ENCODE assay signal across 31 cellular contexts in genomic region chr9:125472562-125472925, GRCh38.
A peak's percentile ranks its signal among the peaks of the same experiment; 100 is the strongest.
DNase-seq lines count a peak whose midpoint lies in the region; ATAC-seq and TF ChIP-seq lines count a peak whose summit lies in the region.
"Had no signal": no experiment of that assay in that cellular context is flagged by ENCODE, and none has a peak within 500 bp of the region (broad histone marks: within the 10 kb centered on the region; RNA-seq: fewer than 3 reads in every experiment).

No MANE protein-coding gene starts in this region.

- DNase-seq in heart left ventricle (no peak), right cardiac atrium (no peak), esophagus squamous epithelium (lab: John Stamatoyannopoulos, UW) (no peak), neural progenitor cell (ENCODE audit: low spot score) (no peak), NCI-H2107 (lab: John Stamatoyannopoulos, UW) (no peak), ovary (no peak), CD1c-positive myeloid dendritic cell (ENCODE audit: extremely low spot score) (no peak)
- no peak for DNase-seq in activated CD4-positive, alpha-beta T cell treated with anti-CD3 and anti-CD28 coated beads for 4 hours
- DNase-seq: activated CD8-positive, alpha-beta memory T cell treated with anti-CD3 and anti-CD28 coated beads, Interleukin-2, amount 10 ng/mL, durations not matched to agents 7 days and 5 days; activated naive CD4-positive, alpha-beta T cell treated with Interleukin-2 at 50 U/mL for 16 hours; activated T-cell treated with anti-CD3 and anti-CD28 coated beads, Interleukin-2, amount 50 U/mL, for 72 hours; amniotic stem cell; colonic mucosa; effector CD8-positive, alpha-beta T cell; erythroblast; left lung; NCI-H1048; NCI-H1694; NCI-H510A; pancreas; PC-3; SHP77; stimulated activated CD4-positive, alpha-beta T cell treated with anti-CD3 and anti-CD28 coated beads, Interleukin-4, amount 100 ng/mL, for 24 hours; T-helper 9 cell had no signal

- no peak for TF ChIP-seq CTCF in heart left ventricle (IDR thresholded peaks at IDR 0.05)
- no peak for TF ChIP-seq CTCF in esophagus squamous epithelium (IDR thresholded peaks at IDR 0.05)
- TF ChIP-seq CTCF in neural progenitor cell (IDR thresholded peaks at IDR 0.05), result no peak
- TF ChIP-seq CTCF in ovary (IDR thresholded peaks at IDR 0.05), result no peak

- no peak overlapping the region for H3K27ac Mint-ChIP-seq in neural progenitor cell
- H3K27ac Mint-ChIP-seq: activated CD8-positive, alpha-beta memory T cell treated with anti-CD3 and anti-CD28 coated beads, Interleukin-2, amount 10 ng/mL, durations not matched to agents 7 days and 5 days; activated T-cell treated with anti-CD3 and anti-CD28 coated beads, Interleukin-2, amount 50 U/mL, for 72 hours; B cell; natural killer cell treated with Interleukin-12 subunit alpha and Interleukin-12 subunit beta and Interleukin-15 and Interleukin-18, amount 100 ng/mL, for 72 hours; stimulated activated memory B cell treated with anti-CD40 and anti-IgM and Interleukin-4, amounts not matched to agents 10 μg/mL and 1 μg/mL and 100 μg/mL, for 72 hours had no signal

- H3K4me3 Mint-ChIP-seq in neural progenitor cell, result no peak overlapping the region
- H3K4me3 Mint-ChIP-seq: activated CD8-positive, alpha-beta memory T cell treated with anti-CD3 and anti-CD28 coated beads, Interleukin-2, amount 10 ng/mL, durations not matched to agents 7 days and 5 days; activated T-cell treated with anti-CD3 and anti-CD28 coated beads, Interleukin-2, amount 50 U/mL, for 72 hours; B cell; natural killer cell treated with Interleukin-12 subunit alpha and Interleukin-12 subunit beta and Interleukin-15 and Interleukin-18, amount 100 ng/mL, for 72 hours; stimulated activated memory B cell treated with anti-CD40 and anti-IgM and Interleukin-4, amounts not matched to agents 10 μg/mL and 1 μg/mL and 100 μg/mL, for 72 hours; WTC11 had no signal

- 34 to 45% (median 35%) methylated on average over 4 of the region's 4 CpGs for WGBS in heart left ventricle, 4 donors
- 33% methylated on average over 4 of the region's 4 CpGs for WGBS in right cardiac atrium
- WGBS in esophagus squamous epithelium, 2 donors, result 53 to 58% methylated on average over 4 of the region's 4 CpGs
- 19 to 21% (median 20%) methylated on average over 4 of the region's 4 CpGs for WGBS in ovary, 3 donors

- no peaks in the 10 kb centered on the region for H3K79me2 ChIP-seq in neural progenitor cell (ENCODE audit: low read depth)

- peak overlapping the region; percentile 45 for H3K4me2 ChIP-seq in neural progenitor cell

- TF ChIP-seq POLR2A in heart left ventricle (IDR thresholded peaks at IDR 0.05), result no peak
- no peak for TF ChIP-seq POLR2A in esophagus squamous epithelium (IDR thresholded peaks at IDR 0.05)
- TF ChIP-seq POLR2A in ovary (IDR thresholded peaks at IDR 0.05), result no peak

- H3K4me1 Mint-ChIP-seq in neural progenitor cell, result peaks cover 62% of the 10 kb centered on the region
- H3K4me1 Mint-ChIP-seq: activated CD8-positive, alpha-beta memory T cell treated with anti-CD3 and anti-CD28 coated beads, Interleukin-2, amount 10 ng/mL, durations not matched to agents 7 days and 5 days; B cell; stimulated activated memory B cell treated with anti-CD40 and anti-IgM and Interleukin-4, amounts not matched to agents 10 μg/mL and 1 μg/mL and 100 μg/mL, for 72 hours had no signal

- H3K36me3 Mint-ChIP-seq in neural progenitor cell, result peaks cover 5% of the 10 kb centered on the region
- H3K36me3 Mint-ChIP-seq: natural killer cell treated with Interleukin-12 subunit alpha and Interleukin-12 subunit beta and Interleukin-15 and Interleukin-18, amount 100 ng/mL, for 72 hours; WTC11 had no signal

- no peaks in the 10 kb centered on the region for H3K9me3 Mint-ChIP-seq in neural progenitor cell
- H3K9me3 Mint-ChIP-seq: activated T-cell treated with anti-CD3 and anti-CD28 coated beads, Interleukin-2, amount 50 U/mL, for 72 hours; natural killer cell treated with Interleukin-12 subunit alpha and Interleukin-12 subunit beta and Interleukin-15 and Interleukin-18, amount 100 ng/mL, for 72 hours; stimulated activated memory B cell treated with anti-CD40 and anti-IgM and Interleukin-4, amounts not matched to agents 10 μg/mL and 1 μg/mL and 100 μg/mL, for 72 hours; WTC11 had no signal

- peaks cover 0 to 62% (median 25%) of the 10 kb centered on the region in 12 donors for H3K4me1 ChIP-seq in heart left ventricle
- H3K4me1 ChIP-seq in right cardiac atrium (ENCODE audit: control insufficient read depth, insufficient read depth, low read length), result peaks cover 12% of the 10 kb centered on the region
- H3K4me1 ChIP-seq in esophagus squamous epithelium, result peaks cover 4 to 40% (median 6%) of the 10 kb centered on the region in 3 donors
- H3K4me1 ChIP-seq in neural progenitor cell, result peaks cover 28% of the 10 kb centered on the region
- peaks cover 31% of the 10 kb centered on the region for H3K4me1 ChIP-seq in ovary (ENCODE audit: insufficient read depth)
- H3K4me1 ChIP-seq: breast epithelium, colonic mucosa, pancreas had no signal

- no peak overlapping the region for H3K9ac ChIP-seq in neural progenitor cell

- H3K9me3 ChIP-seq in heart left ventricle, result no peaks in the 10 kb centered on the region
- H3K9me3 ChIP-seq in right cardiac atrium (ENCODE audit: control insufficient read depth, low read length), result no peaks in the 10 kb centered on the region
- H3K9me3 ChIP-seq in esophagus squamous epithelium, result no peaks in the 10 kb centered on the region
- no peaks in the 10 kb centered on the region for H3K9me3 ChIP-seq in neural progenitor cell (ENCODE audit: low read depth)
- H3K9me3 ChIP-seq in ovary, result no peaks in the 10 kb centered on the region
- H3K9me3 ChIP-seq: breast epithelium, colonic mucosa, gastroesophageal sphincter, left lung, pancreas, suprapubic skin had no signal

- ATAC-seq in heart left ventricle, result no peak
- no peak for ATAC-seq in right cardiac atrium
- ATAC-seq: activated CD8-positive, alpha-beta memory T cell treated with anti-CD3 and anti-CD28 coated beads, Interleukin-2, amount 10 ng/mL, durations not matched to agents 7 days and 5 days; activated T-cell treated with anti-CD3 and anti-CD28 coated beads, Interleukin-2, amount 50 U/mL, for 72 hours; natural killer cell treated with Interleukin-12 subunit alpha and Interleukin-12 subunit beta and Interleukin-15 and Interleukin-18, amount 100 ng/mL, for 72 hours; stimulated activated memory B cell treated with anti-CD40 and anti-IgM and Interleukin-4, amounts not matched to agents 10 μg/mL and 1 μg/mL and 100 μg/mL, for 72 hours had no signal

- intact Hi-C loops in heart left ventricle (cut with DNase I) (loop anchor here in 6 of 10 donors (5.0 to 10.0 kb wide), 5 partner anchors 48 to 80 kb away; no protein-coding TSS in a partner anchor), right cardiac atrium (cut with DNase I) (no loop called here), esophagus squamous epithelium (cut with DNase I) (no loop called here), ovary (cut with DNase I) (loop anchor here in 2 of 4 donors (10.0 kb wide), 2 partner anchors 48 to 72 kb away; no protein-coding TSS in a partner anchor)

- no peak overlapping the region for H3K4me3 ChIP-seq in heart left ventricle
- H3K4me3 ChIP-seq in right cardiac atrium (ENCODE audit: low read length), result no peak overlapping the region
- H3K4me3 ChIP-seq in esophagus squamous epithelium, result no peak overlapping the region
- H3K4me3 ChIP-seq in neural progenitor cell, result no peak overlapping the region
- H3K4me3 ChIP-seq in ovary, result no peak overlapping the region
- H3K4me3 ChIP-seq: breast epithelium, colonic mucosa, gastroesophageal sphincter, left lung, pancreas, suprapubic skin had no signal

- no peak for TF ChIP-seq EP300 in ovary (IDR thresholded peaks at IDR 0.05)

- no peak overlapping the region for H2AFZ ChIP-seq in neural progenitor cell (replicated peaks)

- H4K20me1 ChIP-seq in neural progenitor cell (ENCODE audit: low read depth), result peaks cover 24% of the 10 kb centered on the region

- peaks cover 2% of the 10 kb centered on the region for H3F3A ChIP-seq in neural progenitor cell (ENCODE audit: low read depth)

- peaks cover 2% of the 10 kb centered on the region for H3K27me3 Mint-ChIP-seq in neural progenitor cell (ENCODE audit: insufficient read depth, low read depth)
- H3K27me3 Mint-ChIP-seq: activated CD8-positive, alpha-beta memory T cell treated with anti-CD3 and anti-CD28 coated beads, Interleukin-2, amount 10 ng/mL, durations not matched to agents 7 days and 5 days; B cell; natural killer cell treated with Interleukin-12 subunit alpha and Interleukin-12 subunit beta and Interleukin-15 and Interleukin-18, amount 100 ng/mL, for 72 hours; stimulated activated memory B cell treated with anti-CD40 and anti-IgM and Interleukin-4, amounts not matched to agents 10 μg/mL and 1 μg/mL and 100 μg/mL, for 72 hours had no signal

- H3K27ac ChIP-seq in heart left ventricle (peak overlapping the region in 10 of 12 donors; percentile 52 to 85 (median 72)), right cardiac atrium (ENCODE audit: low read length) (no peak overlapping the region), esophagus squamous epithelium (peak overlapping the region in 3 of 4 donors; percentile 0 to 72 (median 32)), neural progenitor cell (no peak overlapping the region), ovary (peak overlapping the region in 1 of 2 donors; percentile 71)
- H3K27ac ChIP-seq: colonic mucosa had no signal

- peaks cover 0 to 11% (median 2%) of the 10 kb centered on the region in 9 donors for H3K36me3 ChIP-seq in heart left ventricle
- peaks cover 0 to 38% (median 0%) of the 10 kb centered on the region in 3 donors for H3K36me3 ChIP-seq in esophagus squamous epithelium
- no peaks in the 10 kb centered on the region for H3K36me3 ChIP-seq in neural progenitor cell
- H3K36me3 ChIP-seq in ovary, result no peaks in the 10 kb centered on the region
- H3K36me3 ChIP-seq: breast epithelium, colonic mucosa, pancreas had no signal

- no peaks in the 10 kb centered on the region for H3K27me3 ChIP-seq in heart left ventricle
- H3K27me3 ChIP-seq in right cardiac atrium (ENCODE audit: control insufficient read depth, insufficient read depth), result no peaks in the 10 kb centered on the region
- H3K27me3 ChIP-seq in esophagus squamous epithelium, result no peaks in the 10 kb centered on the region
- no peaks in the 10 kb centered on the region for H3K27me3 ChIP-seq in neural progenitor cell
- H3K27me3 ChIP-seq in ovary, result no peaks in the 10 kb centered on the region
- H3K27me3 ChIP-seq: breast epithelium, colonic mucosa, gastroesophageal sphincter, left lung, pancreas, suprapubic skin had no signal

Comparison
In these comparisons a context has a peak if more than half of its experiments do, and no peak if none do; other contexts are left out.
1. H3K27ac ChIP-seq: peak in heart left ventricle (10 of 12) and esophagus squamous epithelium (3 of 4); none in right cardiac atrium (single experiment) and neural progenitor cell (single experiment).
2. intact Hi-C loops: an anchor here in heart left ventricle (5.0 to 10.0 kb wide); none called in right cardiac atrium and esophagus squamous epithelium.